ENCODE assay signal across 8 cellular contexts in genomic region chr16:1311212-1311737, GRCh38. TPM values are rescaled to one million over a fixed set of nuclear protein-coding genes. Genes with fewer than 3 reads are reported as not detected.
DNase-seq lines count a peak whose midpoint lies in the region; ATAC-seq and TF ChIP-seq lines count a peak whose summit lies in the region.

No MANE protein-coding gene starts in this region.

- H3F3A ChIP-seq in SU-DHL-6 (ENCODE audit: insufficient read depth) = peaks cover 4% of the 10 kb centered on the region

- H3K9ac ChIP-seq in SU-DHL-6 (ENCODE audit: low read length) = peak overlapping the region; percentile 81

- H3K9me2 ChIP-seq in SU-DHL-6 (replicated peaks; ENCODE audit: insufficient read depth, low read length) = no peaks in the 10 kb centered on the region

- H2AFZ ChIP-seq in SU-DHL-6 (ENCODE audit: low read depth, low read length, severe bottlenecking) = no peak overlapping the region

- H3K79me2 ChIP-seq in SU-DHL-6 (ENCODE audit: insufficient read depth, low read length) = peaks cover 61% of the 10 kb centered on the region

- H3K36me3 ChIP-seq in SU-DHL-6 (ENCODE audit: low read length) = no peaks in the 10 kb centered on the region; the same call in 1 of the 2 replicates

- DNase-seq in GM12865 (ENCODE audit: low read depth) = peak; percentile 3
- peak; percentile 8 for DNase-seq in fibroblast of the aortic adventitia (ENCODE audit: low read depth)
- DNase-seq in retinal pigment epithelial cell (ENCODE audit: low read depth) = no peak
- no peak for DNase-seq in NCI-H2196 treated with DMSO at 0.1 percent for 48 hours (lab: John Stamatoyannopoulos, UW; ENCODE audit: unreplicated experiment)
- no peak for DNase-seq in NCI-H82 (lab: John Stamatoyannopoulos, UW)
- no peak for DNase-seq in hypothalamus (lab: John Stamatoyannopoulos, UW)

- H3K27me3 ChIP-seq in SU-DHL-6 (ENCODE audit: low read length) = no peaks in the 10 kb centered on the region

- peak overlapping the region; percentile 93 for H3K4me3 ChIP-seq in GM12865 (ENCODE audit: low read depth, low read length)
- peak overlapping the region; percentile 79 for H3K4me3 ChIP-seq in SU-DHL-6 (ENCODE audit: insufficient read depth, low read length, poor library complexity, severe bottlenecking)
- H3K4me3 ChIP-seq in fibroblast of the aortic adventitia (ENCODE audit: low read depth, low read length) = peak overlapping the region; percentile 82
- peak overlapping the region; percentile 90 for H3K4me3 ChIP-seq in retinal pigment epithelial cell (ENCODE audit: low read length)

- no peaks in the 10 kb centered on the region for H3K9me3 ChIP-seq in SU-DHL-6 (ENCODE audit: insufficient read depth, low read length)

- ATAC-seq in GM18520 (IDR thresholded peaks at IDR 0.05; ENCODE audit: unreplicated experiment) = no peak

- peaks cover 21% of the 10 kb centered on the region for H4K20me1 ChIP-seq in SU-DHL-6 (ENCODE audit: low read depth, low read length)

- peak overlapping the region; percentile 79 for H3K4me2 ChIP-seq in SU-DHL-6 (ENCODE audit: low read depth, low read length, poor library complexity, severe bottlenecking)

- H3K27ac ChIP-seq in SU-DHL-6 (ENCODE audit: low read depth, low read length) = no peak overlapping the region

- TF ChIP-seq CTCF in GM12865 (IDR thresholded peaks at IDR 0.05; ENCODE audit: insufficient read depth, low read depth, low read length, missing control alignments) (no peak), SU-DHL-6 (IDR thresholded peaks at IDR 0.05; ENCODE audit: insufficient read depth, low read length, poor library complexity, severe bottlenecking) (no peak), fibroblast of the aortic adventitia (IDR thresholded peaks at IDR 0.05; ENCODE audit: insufficient read depth, low read length) (peak; percentile 5), retinal pigment epithelial cell (conservative IDR thresholded peaks at IDR 0.05; ENCODE audit: low read depth, low read length) (no peak)

RNA-seq across cellular contexts. Expression of gene UBE2I, which starts 1.8 kb away (rescaled TPM):
- 39.8 and 70.3 TPM in 2 replicates for total RNA-seq in fibroblast of the aortic adventitia (ENCODE audit: low replicate concordance)

RNA-seq across cellular contexts. Expression of gene BAIAP3, which starts 22.2 kb away (rescaled TPM):
- total RNA-seq in fibroblast of the aortic adventitia (ENCODE audit: low replicate concordance) = 0.09 TPM in 1 of 2 replicates, not detected in the other

RNA-seq across cellular contexts. Expression of gene TSR3, which starts 40.4 kb away (rescaled TPM):
- total RNA-seq in fibroblast of the aortic adventitia (ENCODE audit: low replicate concordance) = 49.3 and 73.3 TPM in 2 replicates

RNA-seq across cellular contexts. Expression of gene GNPTG, which starts 40.5 kb away (rescaled TPM):
- 36.3 and 80.4 TPM in 2 replicates for total RNA-seq in fibroblast of the aortic adventitia (ENCODE audit: low replicate concordance)

RNA-seq across cellular contexts. Expression of gene TPSD1, which starts 55.4 kb away (rescaled TPM):
- not detected in 2 replicates for total RNA-seq in fibroblast of the aortic adventitia (ENCODE audit: low replicate concordance)

Comparison
In these comparisons a context has a peak if more than half of its experiments do, and no peak if none do; other contexts are left out.
1. DNase-seq: peak in GM12865 (single experiment) and fibroblast of the aortic adventitia (single experiment); none in retinal pigment epithelial cell (single experiment), NCI-H2196 treated with DMSO at 0.1 percent for 48 hours (single experiment), NCI-H82 (single experiment) and hypothalamus (0 of 51).
2. Peak in every context shown above with its lines, with median percentiles within 50 percentile points of each other: H3K4me3 ChIP-seq.